Comparison of ENCODE assay signal across 11 cellular contexts in genomic region chr5:172172912-172173591, GRCh38. TPM values are rescaled to one million over a fixed set of nuclear protein-coding genes. Genes with fewer than 3 reads are reported as not detected.
DNase-seq lines count a peak whose midpoint lies in the region; ATAC-seq lines count a peak whose summit lies in the region.
"Had no signal": no experiment of that assay in that cellular context is flagged by ENCODE, and none has a peak within 500 bp of the region (broad histone marks: within the 10 kb centered on the region; RNA-seq: fewer than 3 reads in every experiment).

No MANE protein-coding gene starts in this region.

- H3K9me3 Mint-ChIP-seq in T-helper 1 cell treated with Interleukin-12 subunit alpha and Interleukin-12 subunit beta and Interleukin-4 antibody, amounts not matched to agents 30 μg/mL and 1 μg/mL, for 36 hours, result no peaks in the 10 kb centered on the region
- H3K9me3 Mint-ChIP-seq in activated T-helper 1 cell treated with anti-CD3 and anti-CD28 coated beads, Interleukin-12 subunit alpha, Interleukin-12 subunit beta, Interleukin-2, Interleukin-4 antibody, amounts not matched to agents 30 ng/mL and 10 ng/mL and 1 ng/mL, durations not matched to agents 14 hours and 24 hours and 36 hours, result no peaks in the 10 kb centered on the region

- H3K4me1 Mint-ChIP-seq in T-helper 1 cell treated with Interleukin-12 subunit alpha and Interleukin-12 subunit beta and Interleukin-4 antibody, amounts not matched to agents 30 μg/mL and 1 μg/mL, for 36 hours (ENCODE audit: low read depth), result peaks cover 73% of the 10 kb centered on the region
- peaks cover 83% of the 10 kb centered on the region for H3K4me1 Mint-ChIP-seq in activated T-helper 1 cell treated with anti-CD3 and anti-CD28 coated beads, Interleukin-12 subunit alpha, Interleukin-12 subunit beta, Interleukin-2, Interleukin-4 antibody, amounts not matched to agents 30 ng/mL and 10 ng/mL and 1 ng/mL, durations not matched to agents 14 hours and 24 hours and 36 hours (ENCODE audit: low read depth)

- ATAC-seq in GM19328 (IDR thresholded peaks at IDR 0.05; ENCODE audit: unreplicated experiment), result no peak

- intact Hi-C loops in activated T-helper 1 cell treated with anti-CD3 and anti-CD28 coated beads, Interleukin-12 subunit alpha, Interleukin-12 subunit beta, Interleukin-2, Interleukin-4 antibody, amounts not matched to agents 30 ng/mL and 10 ng/mL and 1 ng/mL, durations not matched to agents 14 hours and 24 hours and 36 hours (cut with micrococcal nuclease), result loop anchor here (5.0 to 10.0 kb wide), 2 partner anchors 41 to 882 kb away; partner anchors contain the start of gene CREBRF

- no peaks in the 10 kb centered on the region for H3K27me3 Mint-ChIP-seq in T-helper 1 cell treated with Interleukin-12 subunit alpha and Interleukin-12 subunit beta and Interleukin-4 antibody, amounts not matched to agents 30 μg/mL and 1 μg/mL, for 36 hours (ENCODE audit: low read depth)
- no peaks in the 10 kb centered on the region for H3K27me3 Mint-ChIP-seq in activated T-helper 1 cell treated with anti-CD3 and anti-CD28 coated beads, Interleukin-12 subunit alpha, Interleukin-12 subunit beta, Interleukin-2, Interleukin-4 antibody, amounts not matched to agents 30 ng/mL and 10 ng/mL and 1 ng/mL, durations not matched to agents 14 hours and 24 hours and 36 hours (ENCODE audit: insufficient read depth)

- peak overlapping the region; percentile 91 for H3K27ac Mint-ChIP-seq in T-helper 1 cell treated with Interleukin-12 subunit alpha and Interleukin-12 subunit beta and Interleukin-4 antibody, amounts not matched to agents 30 μg/mL and 1 μg/mL, for 36 hours
- peak overlapping the region; percentile 100 for H3K27ac Mint-ChIP-seq in activated T-helper 1 cell treated with anti-CD3 and anti-CD28 coated beads, Interleukin-12 subunit alpha, Interleukin-12 subunit beta, Interleukin-2, Interleukin-4 antibody, amounts not matched to agents 30 ng/mL and 10 ng/mL and 1 ng/mL, durations not matched to agents 14 hours and 24 hours and 36 hours

- peak overlapping the region in 11 of 21 experiments; percentile 13 to 93 (median 81) for H3K27ac ChIP-seq in skin epidermis
- H3K27ac ChIP-seq: prostate gland had no signal

- H3K4me3 ChIP-seq in skin epidermis, result no peak overlapping the region
- H3K4me3 ChIP-seq: MG63, prostate gland had no signal

- peaks cover 39% of the 10 kb centered on the region for H3K36me3 Mint-ChIP-seq in T-helper 1 cell treated with Interleukin-12 subunit alpha and Interleukin-12 subunit beta and Interleukin-4 antibody, amounts not matched to agents 30 μg/mL and 1 μg/mL, for 36 hours (ENCODE audit: low read depth)
- H3K36me3 Mint-ChIP-seq in activated T-helper 1 cell treated with anti-CD3 and anti-CD28 coated beads, Interleukin-12 subunit alpha, Interleukin-12 subunit beta, Interleukin-2, Interleukin-4 antibody, amounts not matched to agents 30 ng/mL and 10 ng/mL and 1 ng/mL, durations not matched to agents 14 hours and 24 hours and 36 hours (ENCODE audit: low read depth), result peaks cover 30% of the 10 kb centered on the region

- DNase-seq in T-helper 1 cell, result no peak
- DNase-seq in activated T-helper 1 cell treated with anti-CD3 and anti-CD28 coated beads, Interleukin-12 subunit alpha, Interleukin-12 subunit beta, Interleukin-2, Interleukin-4 antibody, amounts not matched to agents 30 ng/mL and 10 ng/mL and 1 ng/mL, durations not matched to agents 14 hours and 24 hours and 36 hours (ENCODE audit: low spot score), result no peak
- peak; percentile 33 to 37 for DNase-seq in hippocampal formation (lab: John Stamatoyannopoulos, UW)
- no peak for DNase-seq in stimulated activated naive CD4-positive, alpha-beta T cell (lab: John Stamatoyannopoulos, UW)
- no peak for DNase-seq in activated CD8-positive, alpha-beta memory T cell treated with anti-CD3 and anti-CD28 coated beads, Interleukin-2, amount 50 U/mL, for 4 hours
- DNase-seq: 8988T, MG63 had no signal

- H3K4me3 Mint-ChIP-seq in T-helper 1 cell treated with Interleukin-12 subunit alpha and Interleukin-12 subunit beta and Interleukin-4 antibody, amounts not matched to agents 30 μg/mL and 1 μg/mL, for 36 hours, result peak overlapping the region; percentile 90
- H3K4me3 Mint-ChIP-seq in activated T-helper 1 cell treated with anti-CD3 and anti-CD28 coated beads, Interleukin-12 subunit alpha, Interleukin-12 subunit beta, Interleukin-2, Interleukin-4 antibody, amounts not matched to agents 30 ng/mL and 10 ng/mL and 1 ng/mL, durations not matched to agents 14 hours and 24 hours and 36 hours, result peak overlapping the region; percentile 87

RNA-seq across cellular contexts. Expression of gene STK10, which starts 15.0 kb away (rescaled TPM):
- 88.6 and 91.9 TPM in 2 replicates for total RNA-seq in activated T-helper 1 cell treated with anti-CD3 and anti-CD28 coated beads, Interleukin-12 subunit alpha, Interleukin-12 subunit beta, Interleukin-2, Interleukin-4 antibody, amounts not matched to agents 30 ng/mL and 10 ng/mL and 1 ng/mL, durations not matched to agents 14 hours and 24 hours and 36 hours

RNA-seq across cellular contexts. Expression of gene EFCAB9, which starts 20.9 kb away (rescaled TPM):
- total RNA-seq in activated T-helper 1 cell treated with anti-CD3 and anti-CD28 coated beads, Interleukin-12 subunit alpha, Interleukin-12 subunit beta, Interleukin-2, Interleukin-4 antibody, amounts not matched to agents 30 ng/mL and 10 ng/mL and 1 ng/mL, durations not matched to agents 14 hours and 24 hours and 36 hours, result not detected in 2 replicates
- total RNA-seq: prostate gland had no signal

Comparison
In these comparisons a context has a peak if more than half of its experiments do, and no peak if none do; other contexts are left out.
1. DNase-seq: peak in hippocampal formation (2 of 2); none in T-helper 1 cell (0 of 5), activated T-helper 1 cell treated with anti-CD3 and anti-CD28 coated beads, Interleukin-12 subunit alpha, Interleukin-12 subunit beta, Interleukin-2, Interleukin-4 antibody, amounts not matched to agents 30 ng/mL and 10 ng/mL and 1 ng/mL, durations not matched to agents 14 hours and 24 hours and 36 hours (single experiment), stimulated activated naive CD4-positive, alpha-beta T cell (0 of 6) and activated CD8-positive, alpha-beta memory T cell treated with anti-CD3 and anti-CD28 coated beads, Interleukin-2, amount 50 U/mL, for 4 hours (single experiment).